8 cellular contexts compared by ENCODE assay signal in the genomic region with DNA sequence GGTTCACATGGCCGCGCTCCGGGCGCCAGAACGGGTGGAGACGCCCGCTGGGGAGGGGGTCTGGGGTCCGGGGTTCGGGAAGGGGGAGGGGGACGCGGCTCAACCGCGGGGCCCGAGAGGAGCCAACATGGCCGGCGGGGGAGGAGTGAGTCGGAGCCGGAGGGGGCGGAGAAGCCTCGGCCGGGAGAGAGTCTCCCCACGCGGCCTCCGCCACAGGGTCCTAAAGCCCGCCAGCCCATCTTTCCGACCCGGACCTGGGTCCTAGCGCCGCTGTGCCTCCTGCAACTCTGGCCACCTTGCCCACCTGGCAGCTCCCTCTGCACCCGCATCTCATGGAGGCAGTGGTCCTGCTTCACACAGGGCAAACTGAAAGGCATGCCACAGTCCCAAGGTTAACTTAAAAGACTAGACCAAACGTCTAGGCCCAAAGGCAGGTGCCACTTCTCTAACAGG. TPM values are rescaled to one million over a fixed set of nuclear protein-coding genes. Genes with fewer than 3 reads are reported as not detected.
A peak's percentile ranks its signal among the peaks of the same experiment; 100 is the strongest.
DNase-seq lines count a peak whose midpoint lies in the region; ATAC-seq and TF ChIP-seq lines count a peak whose summit lies in the region.

Gene BAZ2A (minus strand): TSS at position 147 of the 453 bp plus-strand sequence. CDS start 12,796 bp downstream, outside the sequence.

- peaks cover 17 to 25% of the 10 kb centered on the region in 2 donors for H3K4me1 ChIP-seq in lung (ENCODE audit: control insufficient read depth in 2 of 2, insufficient read depth in 2 of 2, low read length in 2 of 2)

- H3K27me3 Mint-ChIP-seq in CD4-positive, alpha-beta T cell, result no peaks in the 10 kb centered on the region

- peak within 1 kb of the TSS; percentile 98 for H3K4me3 ChIP-seq in lung

- H3K27me3 ChIP-seq in CD4-positive, alpha-beta T cell (ENCODE audit: control insufficient read depth, insufficient read depth, low read length), result no peaks in the 10 kb centered on the region
- H3K27me3 ChIP-seq in lung (ENCODE audit: control insufficient read depth, insufficient read depth), result no peaks in the 10 kb centered on the region

- peak; percentile 71 to 85 (median 80) for DNase-seq in CD4-positive, alpha-beta T cell
- DNase-seq in HT-29 (ENCODE audit: low spot score) (peak; percentile 86), NOMO-1 treated with dmso at 0.1 percent for 144 hours (lab: John Stamatoyannopoulos, UW; ENCODE audit: unreplicated experiment) (peak; percentile 82), lung (ENCODE audit: low spot score) (peak; percentile 87)
- peak; percentile 58 for DNase-seq in effector CD8-positive, alpha-beta T cell (lab: John Stamatoyannopoulos, UW)
- peak; percentile 77 to 85 (median 77) for DNase-seq in stimulated activated CD4-positive, alpha-beta T cell treated with anti-CD3 and anti-CD28 coated beads, TNF-alpha, amount 100 ng/mL, for 24 hours (ENCODE audit: low read depth in 3 of 3)

- H3K36me3 ChIP-seq in lung (ENCODE audit: control insufficient read depth in 2 of 2, insufficient read depth in 2 of 2, low read length in 2 of 2), result peaks cover 0 to 2% of the 10 kb centered on the region in 2 donors

- peaks cover 42% of the 10 kb centered on the region for H3K36me3 Mint-ChIP-seq in CD4-positive, alpha-beta T cell (ENCODE audit: low read depth)

- H3K9me3 ChIP-seq in CD4-positive, alpha-beta T cell (ENCODE audit: control insufficient read depth, low read length), result no peaks in the 10 kb centered on the region
- no peaks in the 10 kb centered on the region for H3K9me3 ChIP-seq in lung (ENCODE audit: control insufficient read depth in 2 of 2, insufficient read depth in 1 of 2, low read length in 1 of 2)

- peak; percentile 72 for ATAC-seq in CD4-positive, alpha-beta T cell (ENCODE audit: poor library complexity)
- ATAC-seq in GM19468 (IDR thresholded peaks at IDR 0.05; ENCODE audit: extremely low read depth, unreplicated experiment) (peak; percentile 30), lung (ENCODE audit: insufficient read depth, low FRiP score) (peak; percentile 85)

- 2% methylated on average over 20 to 31 of the region's 31 CpGs for WGBS in lung, 2 donors

- no peaks in the 10 kb centered on the region for H3K9me3 Mint-ChIP-seq in CD4-positive, alpha-beta T cell

- H3K27ac ChIP-seq in CD4-positive, alpha-beta T cell (ENCODE audit: low read depth, low read length), result peak within 1 kb of the TSS; percentile 96
- peak within 1 kb of the TSS; percentile 77 to 83 for H3K27ac ChIP-seq in lung (ENCODE audit: low read depth in 1 of 2, low read length in 1 of 2)

- intact Hi-C loops in CD4-positive, alpha-beta T cell (cut with DNase I, micrococcal nuclease), result loop anchor here in 1 of 2 experiments (10.0 kb wide), 2 partner anchors 455 to 815 kb away; partner anchors contain the start of genes NAB2, ORMDL2 and SARNP

- POLR2A ChIA-PET in CD4-positive, alpha-beta T cell (lab: Charles Lee), result interaction anchor here (0.6 to 3.9 kb wide), 20 partner anchors 11 to 914 kb away, joined by 3 to 155 read pairs (median 9); partner anchors contain the start of genes ATP5F1B, BLOC1S1, ESYT1 and NAB2
- POLR2A ChIA-PET in activated CD8-positive, alpha-beta memory T cell treated with anti-CD3 and anti-CD28 coated beads for 36 hours (lab: Charles Lee), result interaction anchor here (1.3 to 2.2 kb wide), 2 partner anchors 15 to 58 kb away, joined by 9 to 15 read pairs; partner anchors contain the start of genes ATP5F1B and PTGES3

- peak within 1 kb of the TSS; percentile 93 for H3K4me3 Mint-ChIP-seq in CD4-positive, alpha-beta T cell

- CTCF ChIA-PET in CD4-positive, alpha-beta T cell (lab: Charles Lee), result interaction anchor here (0.5 kb wide), 1 partner anchor 127 kb away, joined by 3 read pairs; no protein-coding TSS in a partner anchor
- CTCF ChIA-PET in activated CD8-positive, alpha-beta memory T cell treated with anti-CD3 and anti-CD28 coated beads for 36 hours (lab: Charles Lee), result interaction anchor here (0.6 to 1.3 kb wide), 3 partner anchors 55 to 310 kb away, joined by 3 read pairs; partner anchors contain the start of gene RBMS2

- peaks cover 78% of the 10 kb centered on the region for H3K4me1 Mint-ChIP-seq in CD4-positive, alpha-beta T cell (ENCODE audit: low read depth)

- H3K27ac Mint-ChIP-seq in CD4-positive, alpha-beta T cell, result peak within 1 kb of the TSS; percentile 94

- TF ChIP-seq CTCF in CD4-positive, alpha-beta T cell (IDR thresholded peaks at IDR 0.05), result no peak
- no peak for TF ChIP-seq CTCF in lung (IDR thresholded peaks at IDR 0.05; ENCODE audit: control extremely low read depth, extremely low read depth)

RNA-seq across cellular contexts. Expression of gene BAZ2A, which starts in this region (rescaled TPM):
- total RNA-seq in CD4-positive, alpha-beta T cell, result 100 to 1,000 TPM; 207 to 211 TPM
- total RNA-seq in HT-29 (2014; rRNA removed; shearing (Covaris generic)), result 43.3 and 47.1 TPM in 2 replicates
- 10 to 100 TPM; 76.9 to 81.1 TPM for total RNA-seq in activated CD8-positive, alpha-beta memory T cell treated with anti-CD3 and anti-CD28 coated beads for 36 hours
- total RNA-seq in lung, result 10 to 100 TPM; 81.4 to 92.0 TPM
- 10 to 100 TPM; 31.3 to 39.6 TPM for polyA plus RNA-seq in lung

Comparison
In these comparisons a context has a peak if more than half of its experiments do, and no peak if none do; other contexts are left out.
1. Peak in every context shown above with its lines: DNase-seq, ATAC-seq, H3K4me3 ChIP-seq and H3K27ac ChIP-seq.
2. ATAC-seq: peak in every context shown above with its lines; median percentile 85 in lung; 72 in CD4-positive, alpha-beta T cell; 30 in GM19468.